Comparison of ENCODE assay signal across 2 cellular contexts in genomic region chr18:67788315-67788714, GRCh38.
TF ChIP-seq lines count a peak whose summit lies in the region.

No MANE protein-coding gene starts in this region.

TF ChIP-seq in GM23338, 12 proteins besides CTCF, POLR2A, EP300 and RAD21:
- TF ChIP-seq ZNF114 (CRISPR knock-in tag; IDR thresholded peaks at IDR 0.05) (no peak), NANOG (IDR thresholded peaks at IDR 0.05; ENCODE audit: borderline replicate concordance) (no peak), STAT1 (IDR thresholded peaks at IDR 0.05; ENCODE audit: unreplicated experiment) (no peak), EZH2 (IDR thresholded peaks at IDR 0.05; ENCODE audit: low read depth, unreplicated experiment) (no peak), EZH2phosphoT487 (IDR thresholded peaks at IDR 0.05; ENCODE audit: unreplicated experiment) (no peak), JUNB (IDR thresholded peaks at IDR 0.05; ENCODE audit: unreplicated experiment) (no peak), ZNF331 (CRISPR knock-in tag; IDR thresholded peaks at IDR 0.05; ENCODE audit: low read depth) (no peak), POLR2AphosphoS5 (IDR thresholded peaks at IDR 0.05; ENCODE audit: low read depth) (no peak), CREB1 (CRISPR knock-in tag; IDR thresholded peaks at IDR 0.05; ENCODE audit: low read depth) (no peak), REST (IDR thresholded peaks at IDR 0.05; ENCODE audit: unreplicated experiment) (no peak)
- TF ChIP-seq, protein P1, sequence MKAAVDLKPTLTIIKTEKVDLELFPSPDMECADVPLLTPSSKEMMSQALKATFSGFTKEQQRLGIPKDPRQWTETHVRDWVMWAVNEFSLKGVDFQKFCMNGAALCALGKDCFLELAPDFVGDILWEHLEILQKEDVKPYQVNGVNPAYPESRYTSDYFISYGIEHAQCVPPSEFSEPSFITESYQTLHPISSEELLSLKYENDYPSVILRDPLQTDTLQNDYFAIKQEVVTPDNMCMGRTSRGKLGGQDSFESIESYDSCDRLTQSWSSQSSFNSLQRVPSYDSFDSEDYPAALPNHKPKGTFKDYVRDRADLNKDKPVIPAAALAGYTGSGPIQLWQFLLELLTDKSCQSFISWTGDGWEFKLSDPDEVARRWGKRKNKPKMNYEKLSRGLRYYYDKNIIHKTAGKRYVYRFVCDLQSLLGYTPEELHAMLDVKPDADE (IDR thresholded peaks at IDR 0.05): no peak
- TF ChIP-seq, protein P2, sequence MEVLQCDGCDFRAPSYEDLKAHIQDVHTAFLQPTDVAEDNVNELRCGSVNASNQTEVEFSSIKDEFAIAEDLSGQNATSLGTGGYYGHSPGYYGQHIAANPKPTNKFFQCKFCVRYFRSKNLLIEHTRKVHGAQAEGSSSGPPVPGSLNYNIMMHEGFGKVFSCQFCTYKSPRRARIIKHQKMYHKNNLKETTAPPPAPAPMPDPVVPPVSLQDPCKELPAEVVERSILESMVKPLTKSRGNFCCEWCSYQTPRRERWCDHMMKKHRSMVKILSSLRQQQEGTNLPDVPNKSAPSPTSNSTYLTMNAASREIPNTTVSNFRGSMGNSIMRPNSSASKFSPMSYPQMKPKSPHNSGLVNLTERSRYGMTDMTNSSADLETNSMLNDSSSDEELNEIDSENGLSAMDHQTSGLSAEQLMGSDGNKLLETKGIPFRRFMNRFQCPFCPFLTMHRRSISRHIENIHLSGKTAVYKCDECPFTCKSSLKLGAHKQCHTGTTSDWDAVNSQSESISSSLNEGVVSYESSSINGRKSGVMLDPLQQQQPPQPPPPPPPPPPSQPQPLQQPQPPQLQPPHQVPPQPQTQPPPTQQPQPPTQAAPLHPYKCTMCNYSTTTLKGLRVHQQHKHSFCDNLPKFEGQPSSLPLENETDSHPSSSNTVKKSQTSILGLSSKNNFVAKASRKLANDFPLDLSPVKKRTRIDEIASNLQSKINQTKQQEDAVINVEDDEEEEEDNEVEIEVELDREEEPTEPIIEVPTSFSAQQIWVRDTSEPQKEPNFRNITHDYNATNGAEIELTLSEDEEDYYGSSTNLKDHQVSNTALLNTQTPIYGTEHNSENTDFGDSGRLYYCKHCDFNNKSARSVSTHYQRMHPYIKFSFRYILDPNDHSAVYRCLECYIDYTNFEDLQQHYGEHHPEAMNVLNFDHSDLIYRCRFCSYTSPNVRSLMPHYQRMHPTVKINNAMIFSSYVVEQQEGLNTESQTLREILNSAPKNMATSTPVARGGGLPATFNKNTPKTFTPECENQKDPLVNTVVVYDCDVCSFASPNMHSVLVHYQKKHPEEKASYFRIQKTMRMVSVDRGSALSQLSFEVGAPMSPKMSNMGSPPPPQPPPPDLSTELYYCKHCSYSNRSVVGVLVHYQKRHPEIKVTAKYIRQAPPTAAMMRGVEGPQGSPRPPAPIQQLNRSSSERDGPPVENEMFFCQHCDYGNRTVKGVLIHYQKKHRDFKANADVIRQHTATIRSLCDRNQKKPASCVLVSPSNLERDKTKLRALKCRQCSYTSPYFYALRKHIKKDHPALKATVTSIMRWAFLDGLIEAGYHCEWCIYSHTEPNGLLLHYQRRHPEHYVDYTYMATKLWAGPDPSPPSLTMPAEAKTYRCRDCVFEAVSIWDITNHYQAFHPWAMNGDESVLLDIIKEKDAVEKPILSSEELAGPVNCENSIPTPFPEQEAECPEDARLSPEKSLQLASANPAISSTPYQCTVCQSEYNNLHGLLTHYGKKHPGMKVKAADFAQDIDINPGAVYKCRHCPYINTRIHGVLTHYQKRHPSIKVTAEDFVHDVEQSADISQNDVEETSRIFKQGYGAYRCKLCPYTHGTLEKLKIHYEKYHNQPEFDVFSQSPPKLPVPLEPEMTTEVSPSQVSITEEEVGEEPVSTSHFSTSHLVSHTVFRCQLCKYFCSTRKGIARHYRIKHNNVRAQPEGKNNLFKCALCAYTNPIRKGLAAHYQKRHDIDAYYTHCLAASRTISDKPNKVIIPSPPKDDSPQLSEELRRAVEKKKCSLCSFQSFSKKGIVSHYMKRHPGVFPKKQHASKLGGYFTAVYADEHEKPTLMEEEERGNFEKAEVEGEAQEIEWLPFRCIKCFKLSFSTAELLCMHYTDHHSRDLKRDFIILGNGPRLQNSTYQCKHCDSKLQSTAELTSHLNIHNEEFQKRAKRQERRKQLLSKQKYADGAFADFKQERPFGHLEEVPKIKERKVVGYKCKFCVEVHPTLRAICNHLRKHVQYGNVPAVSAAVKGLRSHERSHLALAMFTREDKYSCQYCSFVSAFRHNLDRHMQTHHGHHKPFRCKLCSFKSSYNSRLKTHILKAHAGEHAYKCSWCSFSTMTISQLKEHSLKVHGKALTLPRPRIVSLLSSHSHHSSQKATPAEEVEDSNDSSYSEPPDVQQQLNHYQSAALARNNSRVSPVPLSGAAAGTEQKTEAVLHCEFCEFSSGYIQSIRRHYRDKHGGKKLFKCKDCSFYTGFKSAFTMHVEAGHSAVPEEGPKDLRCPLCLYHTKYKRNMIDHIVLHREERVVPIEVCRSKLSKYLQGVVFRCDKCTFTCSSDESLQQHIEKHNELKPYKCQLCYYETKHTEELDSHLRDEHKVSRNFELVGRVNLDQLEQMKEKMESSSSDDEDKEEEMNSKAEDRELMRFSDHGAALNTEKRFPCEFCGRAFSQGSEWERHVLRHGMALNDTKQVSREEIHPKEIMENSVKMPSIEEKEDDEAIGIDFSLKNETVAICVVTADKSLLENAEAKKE (CRISPR knock-in tag; IDR thresholded peaks at IDR 0.05): no peak

TF ChIP-seq in H1, 55 proteins besides CTCF, POLR2A, EP300 and RAD21:
- TF ChIP-seq KDM4A (IDR thresholded peaks at IDR 0.05; ENCODE audit: low read depth, low read length, severe bottlenecking) (no peak), SIX5 (IDR thresholded peaks at IDR 0.05; ENCODE audit: low read depth, low read length) (no peak), PHF8 (conservative IDR thresholded peaks at IDR 0.05; ENCODE audit: low read depth, low read length) (no peak), JUN (IDR thresholded peaks at IDR 0.05; ENCODE audit: low read depth, low read length) (no peak), BRCA1 (IDR thresholded peaks at IDR 0.05; ENCODE audit: low read depth, low read length) (no peak), SAP30 (IDR thresholded peaks at IDR 0.05; ENCODE audit: insufficient read depth, insufficient replicate concordance, low read length) (no peak), MAX (IDR thresholded peaks at IDR 0.05) (no peak), EZH2 (IDR thresholded peaks at IDR 0.05; ENCODE audit: low read depth, low read length, severe bottlenecking) (no peak), SIN3A (conservative IDR thresholded peaks at IDR 0.05 in 1 of 2, IDR thresholded peaks at IDR 0.05 in 1 of 2; ENCODE audit: low read depth in 1 of 2, low read length in 2 of 2) (no peak), BACH1 (IDR thresholded peaks at IDR 0.05; ENCODE audit: low read length) (no peak), POLR2AphosphoS5 (IDR thresholded peaks at IDR 0.05; ENCODE audit: low read depth, low read length) (no peak)
- TF ChIP-seq, protein P3, sequence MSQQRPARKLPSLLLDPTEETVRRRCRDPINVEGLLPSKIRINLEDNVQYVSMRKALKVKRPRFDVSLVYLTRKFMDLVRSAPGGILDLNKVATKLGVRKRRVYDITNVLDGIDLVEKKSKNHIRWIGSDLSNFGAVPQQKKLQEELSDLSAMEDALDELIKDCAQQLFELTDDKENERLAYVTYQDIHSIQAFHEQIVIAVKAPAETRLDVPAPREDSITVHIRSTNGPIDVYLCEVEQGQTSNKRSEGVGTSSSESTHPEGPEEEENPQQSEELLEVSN (IDR thresholded peaks at IDR 0.05): no peak
- TF ChIP-seq, protein P4, sequence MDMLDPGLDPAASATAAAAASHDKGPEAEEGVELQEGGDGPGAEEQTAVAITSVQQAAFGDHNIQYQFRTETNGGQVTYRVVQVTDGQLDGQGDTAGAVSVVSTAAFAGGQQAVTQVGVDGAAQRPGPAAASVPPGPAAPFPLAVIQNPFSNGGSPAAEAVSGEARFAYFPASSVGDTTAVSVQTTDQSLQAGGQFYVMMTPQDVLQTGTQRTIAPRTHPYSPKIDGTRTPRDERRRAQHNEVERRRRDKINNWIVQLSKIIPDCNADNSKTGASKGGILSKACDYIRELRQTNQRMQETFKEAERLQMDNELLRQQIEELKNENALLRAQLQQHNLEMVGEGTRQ (IDR thresholded peaks at IDR 0.05; ENCODE audit: low read length): no peak
